1 cellular context compared by ENCODE assay signal in genomic region chr10:103177123-103177522, GRCh38.
TF ChIP-seq lines count a peak whose summit lies in the region.

No MANE protein-coding gene starts in this region.

TF ChIP-seq in WTC11, 78 proteins besides CTCF, POLR2A, EP300 and RAD21 (continued from another document):
- TF ChIP-seq ARID4B (CRISPR knock-in tag; IDR thresholded peaks at IDR 0.05; ENCODE audit: borderline replicate concordance) (no peak), ZBTB43 (CRISPR knock-in tag; IDR thresholded peaks at IDR 0.05) (no peak), MAX (CRISPR knock-in tag; IDR thresholded peaks at IDR 0.05) (no peak), E2F1 (CRISPR knock-in tag; IDR thresholded peaks at IDR 0.05) (no peak), AR (CRISPR knock-in tag; IDR thresholded peaks at IDR 0.05) (no peak), ZMAT4 (CRISPR knock-in tag; IDR thresholded peaks at IDR 0.05) (no peak), FOXK1 (CRISPR knock-in tag; IDR thresholded peaks at IDR 0.05) (no peak), ETV6 (CRISPR knock-in tag; IDR thresholded peaks at IDR 0.05) (no peak), ESRRA (CRISPR knock-in tag; IDR thresholded peaks at IDR 0.05; ENCODE audit: borderline replicate concordance) (no peak), NFYB (CRISPR knock-in tag; conservative IDR thresholded peaks at IDR 0.05; ENCODE audit: low read depth) (no peak), ZNF396 (CRISPR knock-in tag; IDR thresholded peaks at IDR 0.05; ENCODE audit: borderline replicate concordance) (no peak), ZNF416 (CRISPR knock-in tag; IDR thresholded peaks at IDR 0.05) (no peak), RELA (CRISPR knock-in tag; IDR thresholded peaks at IDR 0.05; ENCODE audit: borderline replicate concordance) (no peak), E2F5 (CRISPR knock-in tag; IDR thresholded peaks at IDR 0.05) (no peak), ZNF423 (CRISPR knock-in tag; IDR thresholded peaks at IDR 0.05) (no peak), ZBTB21 (CRISPR knock-in tag; IDR thresholded peaks at IDR 0.05; ENCODE audit: borderline replicate concordance) (no peak), USF1 (CRISPR knock-in tag; IDR thresholded peaks at IDR 0.05) (no peak), IRF2 (CRISPR knock-in tag; IDR thresholded peaks at IDR 0.05; ENCODE audit: borderline replicate concordance, low read depth) (no peak), FOXJ3 (CRISPR knock-in tag; IDR thresholded peaks at IDR 0.05; ENCODE audit: borderline replicate concordance) (no peak)
